In genomic region chr3:109900774-109901173, GRCh38 we compare ENCODE assay signal across 19 cellular contexts.
DNase-seq lines count a peak whose midpoint lies in the region; TF ChIP-seq lines count a peak whose summit lies in the region.
"Had no signal": no experiment of that assay in that cellular context is flagged by ENCODE, and none has a peak within 500 bp of the region (broad histone marks: within the 10 kb centered on the region; RNA-seq: fewer than 3 reads in every experiment).

No MANE protein-coding gene starts in this region.

- no peaks in the 10 kb centered on the region for H3K9me3 ChIP-seq in PC-9 (ENCODE audit: insufficient read depth, low read depth)
- no peaks in the 10 kb centered on the region for H3K9me3 ChIP-seq in neural progenitor cell (ENCODE audit: low read depth)
- peaks cover 0 to under 1% (median 0%) of the 10 kb centered on the region in 4 donors for H3K9me3 ChIP-seq in tibial nerve
- H3K9me3 ChIP-seq: ascending aorta, BE2C had no signal

- no peaks in the 10 kb centered on the region for H3K9me2 ChIP-seq in PC-9 (ENCODE audit: insufficient read depth)

- H3K27me3 Mint-ChIP-seq in neural progenitor cell (ENCODE audit: insufficient read depth, low read depth), result peaks cover 5% of the 10 kb centered on the region

- H3K27ac Mint-ChIP-seq in neural progenitor cell, result peak overlapping the region; percentile 65
- H3K27ac Mint-ChIP-seq: natural killer cell treated with Interleukin-12 subunit alpha and Interleukin-12 subunit beta and Interleukin-15 and Interleukin-18, amount 100 ng/mL, for 72 hours had no signal

- H3K4me1 Mint-ChIP-seq in neural progenitor cell, result peaks cover 25% of the 10 kb centered on the region

- TF ChIP-seq EP300 in tibial nerve (IDR thresholded peaks at IDR 0.05), result no peak

- H3K4me3 ChIP-seq in PC-9 (no peak overlapping the region), neural progenitor cell (no peak overlapping the region), tibial nerve (no peak overlapping the region)
- H3K4me3 ChIP-seq: ascending aorta had no signal

- H3K27ac ChIP-seq in PC-9 (peak overlapping the region; percentile 35), neural progenitor cell (no peak overlapping the region), tibial nerve (no peak overlapping the region)
- H3K27ac ChIP-seq: 22Rv1, ascending aorta had no signal

- H3K9ac ChIP-seq in neural progenitor cell, result no peak overlapping the region

- peak; percentile 5 for DNase-seq in NCI-H1092 treated with DMSO at 0.1 percent for 48 hours (lab: John Stamatoyannopoulos, UW)
- no peak for DNase-seq in NCI-H1092 (lab: John Stamatoyannopoulos, UW)
- DNase-seq in NCI-H146 treated with DMSO at 0.1 percent for 48 hours (lab: John Stamatoyannopoulos, UW; ENCODE audit: unreplicated experiment), result peak; percentile 52
- peak; percentile 11 to 90 for DNase-seq in PC-9
- DNase-seq in neural progenitor cell (ENCODE audit: low spot score), result no peak
- DNase-seq in glomerular visceral epithelial cell (ENCODE audit: extremely low spot score), result no peak
- DNase-seq in retina, result no peak
- no peak for DNase-seq in tibial nerve (ENCODE audit: low spot score in 2 of 2)
- DNase-seq: activated naive CD4-positive, alpha-beta T cell treated with Interleukin-2 at 50 U/mL for 16 hours; activated T-cell treated with anti-CD3 and anti-CD28 coated beads for 4 hours; BE2C; hypothalamus; mesenchymal stem cell; NCI-H2171; Right ventricle myocardium superior; stimulated activated CD4-positive, alpha-beta T cell treated with anti-CD3 and anti-CD28 coated beads, Interleukin-12 subunit alpha, Interleukin-12 subunit beta, amount 100 ng/mL, for 4 hours had no signal

- H3K4me1 ChIP-seq in PC-9 (replicated peaks; ENCODE audit: insufficient read depth), result peaks cover 18% of the 10 kb centered on the region
- peaks cover 13% of the 10 kb centered on the region for H3K4me1 ChIP-seq in neural progenitor cell
- H3K4me1 ChIP-seq in tibial nerve, result no peaks in the 10 kb centered on the region
- H3K4me1 ChIP-seq: ascending aorta, BE2C had no signal

- intact Hi-C loops in PC-9 (cut with micrococcal nuclease; ENCODE audit: unreplicated experiment), result no loop called here

- H3K36me3 Mint-ChIP-seq in neural progenitor cell, result peaks cover 1% of the 10 kb centered on the region
- H3K36me3 Mint-ChIP-seq: natural killer cell treated with Interleukin-12 subunit alpha and Interleukin-12 subunit beta and Interleukin-15 and Interleukin-18, amount 100 ng/mL, for 72 hours had no signal

- peaks cover 6% of the 10 kb centered on the region for H3K9me3 Mint-ChIP-seq in neural progenitor cell
- H3K9me3 Mint-ChIP-seq: natural killer cell treated with Interleukin-12 subunit alpha and Interleukin-12 subunit beta and Interleukin-15 and Interleukin-18, amount 100 ng/mL, for 72 hours had no signal

- 65 to 68% methylated on average over 1 of the region's 1 CpG for WGBS in tibial nerve, 2 donors

- H3K27me3 ChIP-seq in PC-9 (ENCODE audit: insufficient read depth, low read depth), result no peaks in the 10 kb centered on the region
- peaks cover 21% of the 10 kb centered on the region for H3K27me3 ChIP-seq in neural progenitor cell
- H3K27me3 ChIP-seq in tibial nerve, result no peaks in the 10 kb centered on the region
- H3K27me3 ChIP-seq: ascending aorta, BE2C had no signal

- no peaks in the 10 kb centered on the region for H3K79me2 ChIP-seq in PC-9 (ENCODE audit: low read depth)
- H3K79me2 ChIP-seq in neural progenitor cell (ENCODE audit: low read depth), result no peaks in the 10 kb centered on the region

- BruUV-seq in PC-9 (replicated peaks; lab: Mats Ljungman, UMichigan), result no TSS peak

- H3K4me3 Mint-ChIP-seq in neural progenitor cell, result no peak overlapping the region
- H3K4me3 Mint-ChIP-seq: natural killer cell treated with Interleukin-12 subunit alpha and Interleukin-12 subunit beta and Interleukin-15 and Interleukin-18, amount 100 ng/mL, for 72 hours had no signal

- peak overlapping the region; percentile 29; the same call in 1 of the 2 replicates for H3K4me2 ChIP-seq in PC-9
- H3K4me2 ChIP-seq in neural progenitor cell, result peak overlapping the region; percentile 4

- H4K20me1 ChIP-seq in PC-9 (ENCODE audit: insufficient read depth) (no peaks in the 10 kb centered on the region), neural progenitor cell (ENCODE audit: low read depth) (peaks cover 4% of the 10 kb centered on the region)

- no peak for TF ChIP-seq POLR2A in tibial nerve (IDR thresholded peaks at IDR 0.05)

- H3F3A ChIP-seq in PC-9 (ENCODE audit: insufficient read depth, low read depth), result peaks cover 3% of the 10 kb centered on the region; the same call in 1 of the 2 replicates
- H3F3A ChIP-seq in neural progenitor cell (ENCODE audit: low read depth), result no peaks in the 10 kb centered on the region

- CTCF ChIA-PET in PC-9 (lab: Charles Lee), result no interaction called here

- POLR2A ChIA-PET in PC-9 (lab: Charles Lee; ENCODE audit: unreplicated experiment), result no interaction called here

- no peak for TF ChIP-seq CTCF in PC-9 (conservative IDR thresholded peaks at IDR 0.05)
- no peak for TF ChIP-seq CTCF in neural progenitor cell (IDR thresholded peaks at IDR 0.05)
- no peak for TF ChIP-seq CTCF in tibial nerve (IDR thresholded peaks at IDR 0.05)

- H2AFZ ChIP-seq in PC-9 (peak overlapping the region; percentile 6; the same call in 1 of the 2 replicates), neural progenitor cell (replicated peaks) (no peak overlapping the region)

- no peaks in the 10 kb centered on the region for H3K36me3 ChIP-seq in PC-9 (ENCODE audit: low read depth)
- no peaks in the 10 kb centered on the region for H3K36me3 ChIP-seq in neural progenitor cell
- no peaks in the 10 kb centered on the region for H3K36me3 ChIP-seq in tibial nerve
- H3K36me3 ChIP-seq: ascending aorta, BE2C had no signal

Comparison
In these comparisons a context has a peak if more than half of its experiments do, and no peak if none do; other contexts are left out.
1. DNase-seq: peak in NCI-H1092 treated with DMSO at 0.1 percent for 48 hours (single experiment), NCI-H146 treated with DMSO at 0.1 percent for 48 hours (single experiment) and PC-9 (2 of 2); none in NCI-H1092 (single experiment), neural progenitor cell (single experiment), glomerular visceral epithelial cell (single experiment), retina (single experiment) and tibial nerve (0 of 2).